ENCODE assay signal across 17 cellular contexts in the genomic region with DNA sequence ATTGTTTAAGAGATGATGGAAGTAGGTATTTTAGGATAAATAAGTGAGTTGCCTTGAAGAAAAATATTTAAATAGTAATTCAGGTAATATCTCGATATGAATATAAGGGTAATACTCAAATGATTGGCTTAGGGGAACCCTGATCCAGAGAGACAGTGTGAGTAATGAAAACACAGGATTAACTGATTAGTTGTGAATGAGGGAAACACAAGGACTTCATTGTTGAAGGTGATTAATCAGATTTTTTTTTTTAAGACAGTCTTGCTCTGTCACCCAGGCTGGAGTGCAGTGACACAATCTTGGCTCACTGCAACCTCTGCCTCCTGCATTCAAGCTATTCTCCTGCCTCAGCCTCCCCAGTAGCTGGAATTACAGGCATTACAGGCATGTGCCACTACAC. TPM values are rescaled to one million over a fixed set of nuclear protein-coding genes. Genes with fewer than 3 reads are reported as not detected.
A peak's percentile ranks its signal among the peaks of the same experiment; 100 is the strongest.
DNase-seq lines count a peak whose midpoint lies in the region; ATAC-seq and TF ChIP-seq lines count a peak whose summit lies in the region.
"Had no signal": no experiment of that assay in that cellular context is flagged by ENCODE, and none has a peak within 500 bp of the region (broad histone marks: within the 10 kb centered on the region; RNA-seq: fewer than 3 reads in every experiment).

No MANE protein-coding gene starts in this region.

- no peaks in the 10 kb centered on the region for H3K9me3 Mint-ChIP-seq in naive thymus-derived CD8-positive, alpha-beta T cell
- H3K9me3 Mint-ChIP-seq: HFFc6 had no signal

- peaks cover 38% of the 10 kb centered on the region for H3K4me1 ChIP-seq in psoas muscle

- H3K4me3 Mint-ChIP-seq in naive thymus-derived CD8-positive, alpha-beta T cell = no peak overlapping the region
- H3K4me3 Mint-ChIP-seq: HFFc6 had no signal

- H3K27ac ChIP-seq in psoas muscle = peak overlapping the region; percentile 27
- H3K27ac ChIP-seq: RWPE1, SJSA1 had no signal

- no peaks in the 10 kb centered on the region for H3K9me3 ChIP-seq in psoas muscle
- H3K9me3 ChIP-seq: Caco-2, SJSA1 had no signal

- H3K4me1 Mint-ChIP-seq in naive thymus-derived CD8-positive, alpha-beta T cell = peaks cover 10 to 21% (median 15%) of the 10 kb centered on the region in 4 donors

- H3K27me3 ChIP-seq in psoas muscle (ENCODE audit: insufficient read depth in 3 of 3, low read length in 2 of 3) = no peaks in the 10 kb centered on the region
- H3K27me3 ChIP-seq: SJSA1 had no signal

- no peaks in the 10 kb centered on the region for H3K27me3 Mint-ChIP-seq in naive thymus-derived CD8-positive, alpha-beta T cell

- ATAC-seq in esophagus mucosa = peak; percentile 76
- no peak for ATAC-seq in psoas muscle
- ATAC-seq in naive thymus-derived CD8-positive, alpha-beta T cell = no peak
- ATAC-seq in HG03432 (IDR thresholded peaks at IDR 0.05; ENCODE audit: unreplicated experiment) = no peak

- DNase-seq in COLO829 (ENCODE audit: low spot score) = peak; percentile 18
- peak; percentile 77 for DNase-seq in NCI-H82 (lab: John Stamatoyannopoulos, UW)
- no peak for DNase-seq in psoas muscle
- no peak for DNase-seq in naive thymus-derived CD8-positive, alpha-beta T cell
- DNase-seq in DMS153 treated with DMSO at 0.1 percent for 48 hours (lab: John Stamatoyannopoulos, UW; ENCODE audit: unreplicated experiment) = no peak
- DNase-seq: ACHN, AML-193, Caco-2, DMS53, HFFc6, Kasumi-1, NCI-H1105 treated with DMSO at 0.1 percent for 48 hours, NCI-H69 had no signal

- WGBS in psoas muscle, 3 donors = 89 to 100% (median 90%) methylated on average over 1 of the region's 1 CpG

- peaks cover 0 to 25% of the 10 kb centered on the region in 2 donors for H3K36me3 ChIP-seq in psoas muscle (ENCODE audit: insufficient read depth in 1 of 2, low read depth in 1 of 2)

- POLR2A ChIA-PET in naive thymus-derived CD8-positive, alpha-beta T cell (lab: Charles Lee) = interaction anchor here (0.9 kb wide), 1 partner anchor 10 kb away, joined by 3 read pairs; no protein-coding TSS in a partner anchor

- TF ChIP-seq CTCF in psoas muscle (IDR thresholded peaks at IDR 0.05) = no peak

- peak overlapping the region in 2 of 10 donors; percentile 24 to 76 for H3K27ac Mint-ChIP-seq in naive thymus-derived CD8-positive, alpha-beta T cell
- H3K27ac Mint-ChIP-seq: HFFc6 had no signal

- H3K36me3 Mint-ChIP-seq in naive thymus-derived CD8-positive, alpha-beta T cell = peaks cover 0 to 37% (median 15%) of the 10 kb centered on the region in 3 donors

- intact Hi-C loops in psoas muscle (cut with DNase I) = no loop called here

- H3K4me3 ChIP-seq in psoas muscle = no peak overlapping the region
- H3K4me3 ChIP-seq: SJSA1 had no signal

RNA-seq across cellular contexts. Expression of gene SLC25A33, which starts 12.7 kb away (rescaled TPM):
- total RNA-seq in esophagus mucosa (3.6 TPM), psoas muscle (10 to 100 TPM in 1 of 4 donors, 1 to 10 TPM in 3; 1.7 to 26.8 (median 6.1) TPM)
- 10 to 100 TPM in 1 of 3 donors, 1 to 10 TPM in 2; 2.5 to 10.5 (median 9.2) TPM for polyA plus RNA-seq in psoas muscle
- 1 to 10 TPM; 3.2 to 4.3 TPM for total RNA-seq in naive thymus-derived CD8-positive, alpha-beta T cell
- polyA plus RNA-seq in naive thymus-derived CD8-positive, alpha-beta T cell = 10 to 100 TPM in 1 of 3 donors, 1 to 10 TPM in 2; 8.2 to 10.5 (median 9.2) TPM

RNA-seq across cellular contexts. Expression of gene TMEM201, which starts 36.7 kb away (rescaled TPM):
- total RNA-seq in esophagus mucosa = 7.7 TPM
- total RNA-seq in psoas muscle = 10 to 100 TPM; 15.7 to 37.3 (median 29.0) TPM
- 10 to 100 TPM; 20.7 to 26.0 (median 23.2) TPM for polyA plus RNA-seq in psoas muscle
- total RNA-seq in naive thymus-derived CD8-positive, alpha-beta T cell = 1 to 10 TPM; 8.8 to 9.2 TPM
- 1 to 10 TPM in 2 of 3 donors, under 1 TPM in 1; 0.73 to 2.2 (median 1.1) TPM for polyA plus RNA-seq in naive thymus-derived CD8-positive, alpha-beta T cell

Comparison
In these comparisons a context has a peak if more than half of its experiments do, and no peak if none do; other contexts are left out.
1. DNase-seq: peak in COLO829 (single experiment) and NCI-H82 (single experiment); none in psoas muscle (0 of 2), naive thymus-derived CD8-positive, alpha-beta T cell (0 of 10) and DMS153 treated with DMSO at 0.1 percent for 48 hours (single experiment).